Comparison of ENCODE assay signal across 8 cellular contexts in genomic region chr2:47070920-47071824, GRCh38.
DNase-seq lines count a peak whose midpoint lies in the region; ATAC-seq and TF ChIP-seq lines count a peak whose summit lies in the region.

No MANE protein-coding gene starts in this region.

- no peak for TF ChIP-seq CTCF in C4-2B (conservative IDR thresholded peaks at IDR 0.05)
- TF ChIP-seq CTCF in type B pancreatic cell (conservative IDR thresholded peaks at IDR 0.05): no peak

- peak overlapping the region in 1 of 2 donors; percentile 26 for H3K4me3 ChIP-seq in muscle layer of duodenum (ENCODE audit: low read depth in 1 of 2, low read length in 2 of 2)

- H3K9me3 Mint-ChIP-seq in type B pancreatic cell: no peaks in the 10 kb centered on the region

- H3K36me3 Mint-ChIP-seq in type B pancreatic cell: peaks cover 3% of the 10 kb centered on the region

- H3K27me3 Mint-ChIP-seq in type B pancreatic cell: no peaks in the 10 kb centered on the region

- no peaks in the 10 kb centered on the region for H3K9me3 ChIP-seq in muscle layer of duodenum (ENCODE audit: control insufficient read depth in 1 of 2, low read length in 2 of 2)

- H3K27me3 ChIP-seq in muscle layer of duodenum (ENCODE audit: low read depth, low read length): no peaks in the 10 kb centered on the region

- peak; percentile 77 for ATAC-seq in GM19328 (IDR thresholded peaks at IDR 0.05; ENCODE audit: unreplicated experiment)
- ATAC-seq in HG03432 (IDR thresholded peaks at IDR 0.05; ENCODE audit: unreplicated experiment): peak; percentile 89

- peaks cover 35% of the 10 kb centered on the region for H3K4me1 Mint-ChIP-seq in type B pancreatic cell (ENCODE audit: unreplicated experiment)

- H3K4me3 Mint-ChIP-seq in type B pancreatic cell: peak overlapping the region; percentile 36

- H3K36me3 ChIP-seq in muscle layer of duodenum (ENCODE audit: control insufficient read depth in 1 of 2, insufficient read depth in 2 of 2, low read length in 2 of 2): peaks cover 0 to 5% of the 10 kb centered on the region in 2 donors

- DNase-seq in T1000 (lab: John Stamatoyannopoulos, UW): peak; percentile 15
- DNase-seq in dedifferentiated amniotic fluid mesenchymal stem cell (ENCODE audit: extremely low spot score): peak; percentile 26
- DNase-seq in type B pancreatic cell (ENCODE audit: extremely low spot score, unreplicated experiment): no peak
- DNase-seq in NCI-H1417 treated with DMSO at 0.1 percent for 48 hours (lab: John Stamatoyannopoulos, UW): no peak

- H3K27ac Mint-ChIP-seq in type B pancreatic cell: peak overlapping the region; percentile 91

- H3K4me1 ChIP-seq in muscle layer of duodenum (ENCODE audit: control insufficient read depth in 1 of 2, insufficient read depth in 2 of 2, low read length in 2 of 2): peaks cover 53 to 72% of the 10 kb centered on the region in 2 donors

- H3K27ac ChIP-seq in C4-2B: peak overlapping the region; percentile 72
- peak overlapping the region; percentile 90 for H3K27ac ChIP-seq in muscle layer of duodenum (ENCODE audit: low read length)

Comparison
In these comparisons a context has a peak if more than half of its experiments do, and no peak if none do; other contexts are left out.
1. DNase-seq: peak in T1000 (single experiment) and dedifferentiated amniotic fluid mesenchymal stem cell (single experiment); none in type B pancreatic cell (single experiment) and NCI-H1417 treated with DMSO at 0.1 percent for 48 hours (single experiment).